Comparison of ENCODE assay signal across 31 cellular contexts in genomic region chr6:161637658-161638057, GRCh38.
"Had no signal": no experiment of that assay in that cellular context is flagged by ENCODE, and none has a peak within 500 bp of the region (broad histone marks: within the 10 kb centered on the region; RNA-seq: fewer than 3 reads in every experiment).

No MANE protein-coding gene starts in this region.

- H3K9me3 Mint-ChIP-seq: natural killer cell treated with Interleukin-12 subunit alpha and Interleukin-12 subunit beta and Interleukin-15 and Interleukin-18, amount 100 ng/mL, for 72 hours had no signal

- DNase-seq: naive thymus-derived CD8-positive, alpha-beta T cell; occipital lobe; ovary; posterior cingulate gyrus; psoas muscle; right cardiac atrium; spleen; stimulated activated CD4-positive, alpha-beta T cell treated with anti-CD3 and anti-CD28 coated beads, Interleukin-12 subunit alpha, Interleukin-12 subunit beta, amount 100 ng/mL, for 4 hours; stimulated activated CD4-positive, alpha-beta T cell treated with anti-CD3 and anti-CD28 coated beads, Interleukin-1b, Interleukin-23, amount 100 ng/mL, for 48 hours; stimulated activated CD4-positive, alpha-beta T cell treated with anti-CD3 and anti-CD28 coated beads, Interleukin-4, amount 100 ng/mL, for 1 hour; stimulated activated CD4-positive, alpha-beta T cell treated with anti-CD3 and anti-CD28 coated beads, Interleukin-4, amount 100 ng/mL, for 4 hours; stimulated activated CD8-positive, alpha-beta memory T cell treated with anti-CD3 and anti-CD28 coated beads, Interleukin-4, amount 100 ng/mL, for 48 hours; stimulated activated naive CD4-positive, alpha-beta T cell; stimulated activated naive CD8-positive, alpha-beta T cell treated with anti-CD3 and anti-CD28 coated beads, Interleukin-15, amount 100 ng/mL, for 72 hours; stimulated activated naive CD8-positive, alpha-beta T cell treated with anti-CD3 and anti-CD28 coated beads, Interleukin-15, Interleukin-2, amounts not matched to agents 100 U/mL and 50 U/mL, for 24 hours; substantia nigra; testis; tibial artery; transverse colon; upper lobe of right lung; uterus had no signal

- H3K27ac Mint-ChIP-seq: naive thymus-derived CD8-positive, alpha-beta T cell; natural killer cell treated with Interleukin-12 subunit alpha and Interleukin-12 subunit beta and Interleukin-15 and Interleukin-18, amount 100 ng/mL, for 72 hours; neural progenitor cell; progenitor cell of endocrine pancreas; stimulated activated memory B cell treated with anti-CD40 and anti-IgM and Interleukin-4, amounts not matched to agents 10 μg/mL and 1 μg/mL and 100 μg/mL, for 72 hours; stimulated activated naive CD8-positive, alpha-beta T cell treated with anti-CD3 and anti-CD28 coated beads, Interleukin-15, amount 100 ng/mL, for 72 hours; type B pancreatic cell had no signal

- H3K9ac ChIP-seq: neural progenitor cell, parathyroid adenoma had no signal

- H3K36me3 ChIP-seq: neural progenitor cell, ovary, spleen, suprapubic skin, tibial artery, transverse colon, upper lobe of right lung, uterus had no signal

- ATAC-seq: naive thymus-derived CD8-positive, alpha-beta T cell; natural killer cell treated with Interleukin-12 subunit alpha and Interleukin-12 subunit beta and Interleukin-15 and Interleukin-18, amount 100 ng/mL, for 72 hours; psoas muscle; right cardiac atrium; sciatic nerve; stimulated activated memory B cell treated with anti-CD40 and anti-IgM and Interleukin-4, amounts not matched to agents 10 μg/mL and 1 μg/mL and 100 μg/mL, for 72 hours; stimulated activated naive CD8-positive, alpha-beta T cell treated with anti-CD3 and anti-CD28 coated beads, Interleukin-15, amount 100 ng/mL, for 72 hours; stimulated activated naive CD8-positive, alpha-beta T cell treated with anti-CD3 and anti-CD28 coated beads, Interleukin-15, Interleukin-2, amounts not matched to agents 100 U/mL and 50 U/mL, for 24 hours; upper lobe of right lung had no signal

- H3K79me2 ChIP-seq: parathyroid adenoma had no signal

- H3K36me3 Mint-ChIP-seq: natural killer cell treated with Interleukin-12 subunit alpha and Interleukin-12 subunit beta and Interleukin-15 and Interleukin-18, amount 100 ng/mL, for 72 hours; neural progenitor cell; stimulated activated memory B cell treated with anti-CD40 and anti-IgM and Interleukin-4, amounts not matched to agents 10 μg/mL and 1 μg/mL and 100 μg/mL, for 72 hours had no signal

- H3K9me3 ChIP-seq: ovary, psoas muscle, suprapubic skin, testis, tibial artery, transverse colon, uterus had no signal

- H3K4me1 ChIP-seq: parathyroid adenoma, psoas muscle, spleen, suprapubic skin, testis, transverse colon, upper lobe of right lung, uterus had no signal

- H3K27ac ChIP-seq: neural progenitor cell, ovary, parathyroid adenoma, psoas muscle, skin epidermis, spleen, suprapubic skin, testis, tibial artery, transverse colon, upper lobe of right lung, uterus had no signal

- H3K4me3 ChIP-seq: neural progenitor cell, ovary, psoas muscle, skin epidermis, smooth muscle cell, spleen, suprapubic skin, testis, tibial artery, transverse colon, upper lobe of right lung, uterus had no signal

- H3K4me1 Mint-ChIP-seq: naive thymus-derived CD8-positive, alpha-beta T cell; stimulated activated memory B cell treated with anti-CD40 and anti-IgM and Interleukin-4, amounts not matched to agents 10 μg/mL and 1 μg/mL and 100 μg/mL, for 72 hours; stimulated activated naive CD8-positive, alpha-beta T cell treated with anti-CD3 and anti-CD28 coated beads, Interleukin-15, amount 100 ng/mL, for 72 hours had no signal

- H3K4me3 Mint-ChIP-seq: naive thymus-derived CD8-positive, alpha-beta T cell; natural killer cell treated with Interleukin-12 subunit alpha and Interleukin-12 subunit beta and Interleukin-15 and Interleukin-18, amount 100 ng/mL, for 72 hours; neural progenitor cell; stimulated activated memory B cell treated with anti-CD40 and anti-IgM and Interleukin-4, amounts not matched to agents 10 μg/mL and 1 μg/mL and 100 μg/mL, for 72 hours; stimulated activated naive CD8-positive, alpha-beta T cell treated with anti-CD3 and anti-CD28 coated beads, Interleukin-15, amount 100 ng/mL, for 72 hours; type B pancreatic cell had no signal

- H2AFZ ChIP-seq: neural progenitor cell, parathyroid adenoma had no signal

- H3K27me3 Mint-ChIP-seq: naive thymus-derived CD8-positive, alpha-beta T cell; stimulated activated memory B cell treated with anti-CD40 and anti-IgM and Interleukin-4, amounts not matched to agents 10 μg/mL and 1 μg/mL and 100 μg/mL, for 72 hours; stimulated activated naive CD8-positive, alpha-beta T cell treated with anti-CD3 and anti-CD28 coated beads, Interleukin-15, amount 100 ng/mL, for 72 hours; type B pancreatic cell had no signal

- H3K27me3 ChIP-seq: neural progenitor cell, ovary, spleen, suprapubic skin, testis, tibial artery, transverse colon, upper lobe of right lung, uterus had no signal

- H3K4me2 ChIP-seq: neural progenitor cell, smooth muscle cell had no signal
